ENCODE assay signal across 1 cellular context in genomic region chr19:36528194-36528920, GRCh38.
TF ChIP-seq lines count a peak whose summit lies in the region.

TSS of gene ZNF260 (minus strand) at chr19:36528271. CDS start at chr19:36515238, 13,033 bp downstream.

TF ChIP-seq in HEK293, 187 proteins besides CTCF, POLR2A, EP300 and RAD21 (continued from another document and continues in another):
- TF ChIP-seq ZNF518A (tag by site-specific recombination; conservative IDR thresholded peaks at IDR 0.05; ENCODE audit: low read depth) (peak; percentile 71), PBX3 (CRISPR knock-in tag; IDR thresholded peaks at IDR 0.05) (no peak), HIC1 (tag by site-specific recombination; IDR thresholded peaks at IDR 0.05) (peak; percentile 89), KLF10 (tag by site-specific recombination; IDR thresholded peaks at IDR 0.05) (peak; percentile 91), ZSCAN30 (tag by site-specific recombination; IDR thresholded peaks at IDR 0.05) (peak; percentile 82), REPIN1 (tag by site-specific recombination; IDR thresholded peaks at IDR 0.05; ENCODE audit: low read depth) (no peak; the same call in 1 of the 2 replicates), ZNF626 (tag by site-specific recombination; IDR thresholded peaks at IDR 0.05) (no peak), ZNF184 (tag by site-specific recombination; IDR thresholded peaks at IDR 0.05) (peak; percentile 86), SETDB1 (IDR thresholded peaks at IDR 0.05; ENCODE audit: insufficient read length, low read length) (no peak), OVOL3 (tag by site-specific recombination; IDR thresholded peaks at IDR 0.05) (peak; percentile 80; the same call in 1 of the 2 replicates), ZNF433 (tag by site-specific recombination; IDR thresholded peaks at IDR 0.05; ENCODE audit: low read depth) (no peak), ZBTB48 (tag by site-specific recombination; IDR thresholded peaks at IDR 0.05) (peak; percentile 94), ZNF654 (tag by site-specific recombination; IDR thresholded peaks at IDR 0.05; ENCODE audit: low read depth) (peak; percentile 13), REST (tag by site-specific recombination; IDR thresholded peaks at IDR 0.05) (peak; percentile 49), ZBTB11 (tag by site-specific recombination; conservative IDR thresholded peaks at IDR 0.05; ENCODE audit: low read depth) (peak; percentile 93), ZBTB26 (tag by site-specific recombination; optimal IDR thresholded peaks at IDR 0.05) (peak; percentile 93), ZBTB7A (tag by site-specific recombination; IDR thresholded peaks at IDR 0.05; ENCODE audit: low read depth) (peak; percentile 88), MYNN (tag by site-specific recombination; IDR thresholded peaks at IDR 0.05; ENCODE audit: borderline replicate concordance) (0 out of 2 replicates have a peak, but pooled peaks have one; percentile 59), ZNF623 (tag by site-specific recombination; IDR thresholded peaks at IDR 0.05) (peak; percentile 42; the same call in 1 of the 2 replicates), SP7 (tag by site-specific recombination; IDR thresholded peaks at IDR 0.05) (peak; percentile 86), ZXDB (tag by site-specific recombination; IDR thresholded peaks at IDR 0.05) (peak; percentile 99), INSM2 (tag by site-specific recombination; IDR thresholded peaks at IDR 0.05) (peak; percentile 24; the same call in 1 of the 2 replicates), BCL11B (tag by site-specific recombination; IDR thresholded peaks at IDR 0.05; ENCODE audit: low read depth) (peak; percentile 43; the same call in 1 of the 2 replicates), PRDM10 (tag by site-specific recombination; IDR thresholded peaks at IDR 0.05) (peak; percentile 94), ZNF121 (tag by site-specific recombination; IDR thresholded peaks at IDR 0.05) (peak; percentile 100), ZNF324 (tag by site-specific recombination; IDR thresholded peaks at IDR 0.05) (peak; percentile 95), ZNF677 (tag by site-specific recombination; IDR thresholded peaks at IDR 0.05) (no peak)
